Comparison of ENCODE assay signal across 8 cellular contexts in genomic region chr2:178112202-178113152, GRCh38. TPM values are rescaled to one million over a fixed set of nuclear protein-coding genes. Genes with fewer than 3 reads are reported as not detected.
DNase-seq lines count a peak whose midpoint lies in the region; ATAC-seq and TF ChIP-seq lines count a peak whose summit lies in the region.

Gene RBM45, plus strand, starts transcription at chr2:178112437. Its CDS starts 110 bp downstream, at chr2:178112547.

- TF ChIP-seq CTCF in OCI-LY1 (IDR thresholded peaks at IDR 0.05; ENCODE audit: low read length): peak; percentile 95

- H3K27me3 ChIP-seq in HUES6 (ENCODE audit: control insufficient read depth, insufficient read depth, low read length): no peaks in the 10 kb centered on the region
- H3K27me3 ChIP-seq in OCI-LY1 (ENCODE audit: insufficient read depth, low read length): no peaks in the 10 kb centered on the region
- H3K27me3 ChIP-seq in mononuclear cell (ENCODE audit: insufficient read depth, low read length): no peaks in the 10 kb centered on the region

- DNase-seq in DMS 273 treated with DMSO at 0.1 percent for 48 hours (lab: John Stamatoyannopoulos, UW) (peak; percentile 65), epidermal melanocyte (ENCODE audit: insufficient read length, low spot score) (peak; percentile 83)
- DNase-seq in activated CD8-positive, alpha-beta memory T cell treated with anti-CD3 and anti-CD28 coated beads, Interleukin-2, amount 50 U/mL, for 4 hours: peak; percentile 85
- DNase-seq in stimulated activated CD8-positive, alpha-beta memory T cell treated with anti-CD3 and anti-CD28 coated beads, Interleukin-4, amount 100 ng/mL, for 1 hour (ENCODE audit: low read depth in 2 of 2, low spot score in 1 of 2): peak; percentile 55 to 65

- no peaks in the 10 kb centered on the region for H4K20me1 ChIP-seq in OCI-LY1 (ENCODE audit: insufficient read depth, low read length)

- H3K79me2 ChIP-seq in OCI-LY1 (ENCODE audit: insufficient read depth, low read length): no peaks in the 10 kb centered on the region

- H3K4me1 ChIP-seq in HUES6 (ENCODE audit: control insufficient read depth, insufficient read depth, low read length) (peaks cover 5% of the 10 kb centered on the region), OCI-LY1 (ENCODE audit: insufficient read depth, low read length, severe bottlenecking) (peaks cover 17% of the 10 kb centered on the region), mononuclear cell (ENCODE audit: insufficient read depth, low read length) (peaks cover 14% of the 10 kb centered on the region)

- H3K9me2 ChIP-seq in OCI-LY1 (ENCODE audit: low read depth, low read length): no peaks in the 10 kb centered on the region

- H3K4me2 ChIP-seq in OCI-LY1 (ENCODE audit: low read length): peak within 1 kb of the TSS; percentile 86

- H3K9me3 ChIP-seq in HUES6 (ENCODE audit: control insufficient read depth, insufficient read depth, low read depth, low read length): no peaks in the 10 kb centered on the region
- H3K9me3 ChIP-seq in OCI-LY1 (ENCODE audit: low read length): no peaks in the 10 kb centered on the region
- no peaks in the 10 kb centered on the region for H3K9me3 ChIP-seq in mononuclear cell (ENCODE audit: low read depth, low read length)

- no peaks in the 10 kb centered on the region for H3F3A ChIP-seq in OCI-LY1 (ENCODE audit: insufficient read depth, low read length)

- H3K9ac ChIP-seq in HUES6 (ENCODE audit: low read length) (peak within 1 kb of the TSS; percentile 75), OCI-LY1 (ENCODE audit: low read length) (peak within 1 kb of the TSS; percentile 91)

- H2AFZ ChIP-seq in OCI-LY1 (ENCODE audit: low read length): peak within 1 kb of the TSS; percentile 98

- H3K36me3 ChIP-seq in HUES6 (ENCODE audit: control insufficient read depth, insufficient read depth, low read length) (no peaks in the 10 kb centered on the region), OCI-LY1 (ENCODE audit: insufficient read depth, low read length) (peaks cover 1% of the 10 kb centered on the region; the same call in 1 of the 2 replicates)

- peak within 1 kb of the TSS; percentile 92 for H3K4me3 ChIP-seq in HUES6 (ENCODE audit: low read depth, low read length)
- H3K4me3 ChIP-seq in OCI-LY1 (ENCODE audit: low read depth, low read length, poor library complexity, severe bottlenecking): peak within 1 kb of the TSS; percentile 93
- peak within 1 kb of the TSS; percentile 76 for H3K4me3 ChIP-seq in mononuclear cell (ENCODE audit: low read length)

- H3K27ac ChIP-seq in HUES6 (ENCODE audit: low read depth, low read length) (no peak within 1 kb of the TSS), OCI-LY1 (ENCODE audit: low read depth, low read length, poor library complexity, severe bottlenecking) (no peak within 1 kb of the TSS)

- peak; percentile 93 for ATAC-seq in GM21423 (IDR thresholded peaks at IDR 0.05; ENCODE audit: unreplicated experiment)

RNA-seq across cellular contexts. Expression of gene RBM45, which starts in this region (rescaled TPM):
- 10.0 TPM for total RNA-seq in mononuclear cell
